8 cellular contexts compared by ENCODE assay signal in genomic region chr2:25664531-25665307, GRCh38. TPM values are rescaled to one million over a fixed set of nuclear protein-coding genes. Genes with fewer than 3 reads are reported as not detected.
DNase-seq lines count a peak whose midpoint lies in the region; ATAC-seq, FAIRE-seq and TF ChIP-seq lines count a peak whose summit lies in the region.

No MANE protein-coding gene starts in this region.

- peak overlapping the region; percentile 6 for H2AFZ ChIP-seq in GM12878 (ENCODE audit: control insufficient read depth, low read depth, low read length)

- no peak for TF ChIP-seq EP300 in GM12878 (IDR thresholded peaks at IDR 0.05; ENCODE audit: borderline replicate concordance in 1 of 2, control insufficient read depth in 1 of 2, low read depth in 2 of 2, low read length in 2 of 2)

- H3K27ac ChIP-seq in A673 (ENCODE audit: low read depth, low read length, poor library complexity, severe bottlenecking) (no peak overlapping the region), GM12878 (ENCODE audit: control insufficient read depth, insufficient read depth) (no peak overlapping the region)

- H4K20me1 ChIP-seq in GM12878 (ENCODE audit: control insufficient read depth, insufficient read depth) = no peaks in the 10 kb centered on the region

- ATAC-seq in GM12878 (peak; percentile 74), HG03045 (IDR thresholded peaks at IDR 0.05; ENCODE audit: unreplicated experiment) (no peak), HG03108 (IDR thresholded peaks at IDR 0.05; ENCODE audit: unreplicated experiment) (no peak)

- H3K36me3 ChIP-seq in A673 (ENCODE audit: insufficient read depth, low read length, poor library complexity, severe bottlenecking) = no peaks in the 10 kb centered on the region
- H3K36me3 ChIP-seq in GM12878 (ENCODE audit: control insufficient read depth in 2 of 2, insufficient read depth in 2 of 2, low read length in 1 of 2) = no peaks in the 10 kb centered on the region

- no peak for FAIRE-seq in GM12878 (lab: Jason Lieb, UNC)

- POLR2A ChIA-PET in A673 (lab: Charles Lee; ENCODE audit: low non-redundant PET) (no interaction called here), GM12878 (lab: Charles Lee) (interaction anchor here (1.9 kb wide), 1 partner anchor 58 kb away, joined by 4 read pairs; no protein-coding TSS in a partner anchor)

- no peaks in the 10 kb centered on the region for H3K9me3 ChIP-seq in A673 (ENCODE audit: low read depth, low read length, poor library complexity, severe bottlenecking)
- no peaks in the 10 kb centered on the region for H3K9me3 ChIP-seq in GM12878 (replicated peaks; ENCODE audit: control insufficient read depth, insufficient read depth, low read length)

- in situ Hi-C loops in GM12878 (cut with MboI) = no loop called here

- DNase-seq in A673 (ENCODE audit: low spot score) = peak; percentile 83
- DNase-seq in GDM1 (lab: John Stamatoyannopoulos, UW) = peak; percentile 36
- DNase-seq in NCI-H460 (ENCODE audit: extremely low read depth, low read depth) = peak; percentile 84
- no peak for DNase-seq in GM12878 (ENCODE audit: low read depth, low spot score)
- peak; percentile 77 for DNase-seq in iPS-NIHi7 (ENCODE audit: extremely low spot score)
- peak; percentile 61 for DNase-seq in smooth muscle cell of the brain vasculature (ENCODE audit: low read depth, low spot score)

- SMC1A ChIA-PET in GM12878 (lab: Charles Lee; ENCODE audit: uncharacterized antibody, unreplicated experiment) = interaction anchor here (0.6 to 6.1 kb wide), 13 partner anchors 12 to 499 kb away, joined by 3 to 72 read pairs (median 4); no protein-coding TSS in a partner anchor

- no peak overlapping the region; the same call in 1 of the 2 replicates for H3K9ac ChIP-seq in GM12878 (ENCODE audit: control insufficient read depth, insufficient read depth, low read length)

- peak; percentile 95 for TF ChIP-seq RAD21 in GM12878 (IDR thresholded peaks at IDR 0.05; ENCODE audit: insufficient read depth, low read depth, low read length)

- peak; percentile 86 for TF ChIP-seq CTCF in A673 (conservative IDR thresholded peaks at IDR 0.05; ENCODE audit: low read depth, low read length)
- TF ChIP-seq CTCF in GM12878 (IDR thresholded peaks at IDR 0.05 in 2 of 3, conservative IDR thresholded peaks at IDR 0.05 in 1 of 3; ENCODE audit: control insufficient read depth in 2 of 3, extremely low read depth in 1 of 3, insufficient read depth in 1 of 3, low read depth in 3 of 3, low read length in 3 of 3) = peak; percentile 63 to 72 (median 67)

- H3K4me3 ChIP-seq in A673 (ENCODE audit: low read depth, low read length, poor library complexity, severe bottlenecking) (no peak overlapping the region), GM12878 (no peak overlapping the region)

- no peaks in the 10 kb centered on the region for H3K79me2 ChIP-seq in GM12878 (ENCODE audit: control insufficient read depth, insufficient read depth, low read length)

- no peaks in the 10 kb centered on the region for H3K27me3 ChIP-seq in A673 (replicated peaks; ENCODE audit: insufficient read depth, low read depth, low read length, poor library complexity)
- no peaks in the 10 kb centered on the region for H3K27me3 ChIP-seq in GM12878 (replicated peaks in 1 of 2; ENCODE audit: control insufficient read depth in 2 of 2, insufficient read depth in 2 of 2, low read length in 1 of 2)

- no peak for TF ChIP-seq POLR2A in GM12878 (IDR thresholded peaks at IDR 0.05; ENCODE audit: low read depth, low read length)

- intact Hi-C loops in A673 (cut with micrococcal nuclease; ENCODE audit: unreplicated experiment) (loop anchor here (2.0 to 10.0 kb wide), 2 partner anchors 58 to 360 kb away; no protein-coding TSS in a partner anchor), GM12878 (cut with micrococcal nuclease; ENCODE audit: unreplicated experiment) (loop anchor here (2.0 kb wide), 1 partner anchor 58 kb away; no protein-coding TSS in a partner anchor)

- RAD21 ChIA-PET in GM12878 (lab: Charles Lee; ENCODE audit: unreplicated experiment) = interaction anchor here (1.0 to 6.2 kb wide), 6 partner anchors 50 to 499 kb away, joined by 3 to 59 read pairs (median 6); no protein-coding TSS in a partner anchor

- peaks cover 15% of the 10 kb centered on the region for H3K4me1 ChIP-seq in A673 (ENCODE audit: insufficient read depth, low read length, poor library complexity, severe bottlenecking)
- no peaks in the 10 kb centered on the region for H3K4me1 ChIP-seq in GM12878 (ENCODE audit: control insufficient read depth, insufficient read depth, low read length)

- 55% methylated on average over 11 of the region's 11 CpGs for WGBS in GM12878 (ENCODE audit: insufficient coverage, insufficient replicate concordance, low lambda C conversion rate, missing lambda C conversion rate)

- peak overlapping the region; percentile 15; the same call in 1 of the 2 replicates for H3K4me2 ChIP-seq in GM12878 (ENCODE audit: control insufficient read depth, insufficient read depth)

- BruUV-seq in A673 (replicated peaks; lab: Mats Ljungman, UMichigan) = no TSS peak
- BruUV-seq in GM12878 (replicated peaks; lab: Mats Ljungman, UMichigan) = no TSS peak

- CTCF ChIA-PET in A673 (lab: Charles Lee) (interaction anchor here (0.6 to 1.8 kb wide), 9 partner anchors 9 to 689 kb away, joined by 3 to 12 read pairs (median 3); partner anchors contain the start of gene DTNB), GM12878 (lab: Yijun Ruan, JAX) (interaction anchor here (0.5 to 6.1 kb wide), 26 partner anchors 8 to 692 kb away, joined by 3 to 136 read pairs (median 4); no protein-coding TSS in a partner anchor)

TF ChIP-seq in GM12878, 131 proteins besides CTCF, POLR2A, EP300 and RAD21:
- TF ChIP-seq NRF1 (conservative IDR thresholded peaks at IDR 0.05; ENCODE audit: low read depth, low read length) = no peak
- TF ChIP-seq YY1 (IDR thresholded peaks at IDR 0.05; ENCODE audit: low read depth, low read length) = peak; percentile 64
- TF ChIP-seq SMC3 (IDR thresholded peaks at IDR 0.05; ENCODE audit: borderline replicate concordance, low read length) = peak; percentile 59; the same call in 1 of the 2 replicates
- no peak for TF ChIP-seq ZNF207 (IDR thresholded peaks at IDR 0.05; ENCODE audit: borderline replicate concordance)
- TF ChIP-seq ELK1 (IDR thresholded peaks at IDR 0.05; ENCODE audit: low read depth, low read length) = no peak

RNA-seq across cellular contexts. Expression of gene DTNB, which starts 8.7 kb away (rescaled TPM):
- total RNA-seq in A673 (2021) (19.6 and 20.5 TPM in 2 replicates), GM12878 (2014; rRNA removed) (4.5 and 4.6 TPM in 2 replicates), GM12878 (2014; rRNA removed; fragmentation: Illumina TruSeq; extraction: Trizol) (5.3 and 6.8 TPM in 2 replicates), GM12878 (2021) (9.7 TPM in 2 replicates)
- total RNA-seq in NCI-H460 (2014; rRNA removed; shearing (Covaris generic)) = 10.4 and 10.7 TPM in 2 replicates
- 10.7 and 173 TPM in 2 replicates for polyA plus RNA-seq in NCI-H460 (2014; cell fraction: nucleus; rRNA removed)
- 56.6 and 60.1 TPM in 2 replicates for total RNA-seq in GM12878 (2013; cell fraction: nucleolus; rRNA removed)
- polyA plus RNA-seq in GM12878 (2011; ENCODE audit: low read depth) = 9.5 TPM
- polyA plus RNA-seq in GM12878 (2011; rRNA removed) (12.1 and 14.0 TPM in 2 replicates), GM12878 (2014; fragmentation: Illumina TruSeq; extraction: Trizol) (6.0 and 7.4 TPM in 2 replicates), GM12878 (2014; fragmentation: Nextera tagmentation; extraction: Ambion mirVana) (10 to 100 TPM; 23.9 to 30.6 TPM), GM12878 (2014; rRNA removed) (6.0 and 6.6 TPM in 2 replicates), GM12878 (2016; fragmentation: Nextera tagmentation; extraction: Ambion mirVana) (10 to 100 TPM; 17.6 to 23.0 TPM)
- 8.0 and 9.3 TPM in 2 replicates for polyA plus RNA-seq in GM12878 (2011; cell fraction: cytosol; rRNA removed)
- polyA plus RNA-seq in GM12878 (2011; cell fraction: nucleus; rRNA removed) = 11.6 and 12.3 TPM in 2 replicates
- 33.4 and 43.1 TPM in 2 replicates for polyA plus RNA-seq in GM12878 (2012)
- 20.6 and 22.2 TPM in 2 replicates for polyA minus RNA-seq in GM12878 (2011; rRNA and poly(A)+ RNA removed)
- polyA minus RNA-seq in GM12878 (2011; cell fraction: cytosol; rRNA and poly(A)+ RNA removed) = 4.6 and 6.4 TPM in 2 replicates
- 14.4 and 23.3 TPM in 2 replicates for polyA minus RNA-seq in GM12878 (2011; cell fraction: nucleus; rRNA and poly(A)+ RNA removed)
